ENCODE assay signal across 8 cellular contexts in the genomic region with DNA sequence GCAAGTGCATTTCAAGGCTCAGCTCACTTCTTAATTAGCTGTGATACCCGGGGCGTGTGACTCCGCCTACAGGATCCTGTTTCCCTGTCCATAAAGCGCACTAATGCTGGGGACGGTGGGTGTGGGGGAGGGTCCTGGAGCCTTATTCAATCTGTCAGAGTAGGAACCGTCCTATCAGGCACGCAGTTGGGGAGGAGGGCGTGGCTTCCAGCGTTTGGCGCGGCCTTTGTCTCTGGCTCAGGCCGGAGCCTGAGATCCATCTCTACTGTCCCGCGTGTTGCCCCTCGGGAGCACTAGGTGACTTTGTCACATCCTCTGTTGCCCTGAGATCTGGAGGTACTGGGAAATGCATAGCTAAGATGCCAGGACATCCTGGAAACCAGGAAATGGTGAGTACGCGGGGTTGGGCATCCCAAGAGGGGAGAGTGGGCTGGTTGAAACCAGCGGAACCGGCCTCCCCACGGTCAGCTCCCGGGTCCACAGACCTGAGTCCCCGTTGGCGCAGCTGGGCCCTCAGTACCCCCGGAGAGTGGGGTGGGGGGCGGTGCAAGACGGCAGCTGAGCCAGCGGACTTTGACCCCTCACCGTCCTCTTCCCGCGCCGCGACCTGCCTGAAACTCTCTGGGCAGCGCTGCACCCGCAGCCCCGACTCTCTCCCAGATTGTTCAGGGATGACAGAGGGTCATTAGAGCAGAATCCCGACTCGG.
DNase-seq lines count a peak whose midpoint lies in the region; ATAC-seq, FAIRE-seq and TF ChIP-seq lines count a peak whose summit lies in the region.

No MANE protein-coding gene starts in this region.

- H3K9me3 ChIP-seq in OCI-LY1 (ENCODE audit: low read length) = no peaks in the 10 kb centered on the region
- H3K9me3 ChIP-seq in astrocyte (ENCODE audit: insufficient read depth, low read depth, low read length) = no peaks in the 10 kb centered on the region

- H3K4me3 ChIP-seq in OCI-LY1 (ENCODE audit: low read depth, low read length, poor library complexity, severe bottlenecking) (peak overlapping the region; percentile 65), astrocyte (ENCODE audit: insufficient read depth, low read depth, low read length) (peak overlapping the region; percentile 74)

- FAIRE-seq in astrocyte (lab: Jason Lieb, UNC) = no peak

- H3K9ac ChIP-seq in OCI-LY1 (ENCODE audit: low read length) = peak overlapping the region; percentile 56
- peak overlapping the region; percentile 81 for H3K9ac ChIP-seq in astrocyte (ENCODE audit: low read length)

- H3K36me3 Mint-ChIP-seq in astrocyte (ENCODE audit: low read depth, unreplicated experiment) = no peaks in the 10 kb centered on the region

- no peaks in the 10 kb centered on the region for H3K36me3 ChIP-seq in OCI-LY1 (ENCODE audit: insufficient read depth, low read length)
- H3K36me3 ChIP-seq in astrocyte (ENCODE audit: insufficient read depth, low read length) = no peaks in the 10 kb centered on the region

- H4K20me1 ChIP-seq in OCI-LY1 (ENCODE audit: insufficient read depth, low read length) = no peaks in the 10 kb centered on the region
- no peaks in the 10 kb centered on the region for H4K20me1 ChIP-seq in astrocyte (ENCODE audit: insufficient read depth, low read length)

- H2AFZ ChIP-seq in OCI-LY1 (ENCODE audit: low read length) (no peak overlapping the region), astrocyte (ENCODE audit: low read depth, low read length) (peak overlapping the region; percentile 99)

- peak overlapping the region; percentile 88 for H3K4me3 Mint-ChIP-seq in astrocyte (ENCODE audit: unreplicated experiment)

- no peak for TF ChIP-seq CTCF in OCI-LY1 (IDR thresholded peaks at IDR 0.05; ENCODE audit: low read length)
- no peak for TF ChIP-seq CTCF in astrocyte (IDR thresholded peaks at IDR 0.05; ENCODE audit: insufficient read depth, low read depth, low read length)

- no peaks in the 10 kb centered on the region for H3K4me1 Mint-ChIP-seq in astrocyte (ENCODE audit: low read depth, unreplicated experiment)

- H3K9me3 Mint-ChIP-seq in astrocyte (ENCODE audit: unreplicated experiment) = no peaks in the 10 kb centered on the region

- DNase-seq in DMS114 treated with DMSO at 0.1 percent for 48 hours (lab: John Stamatoyannopoulos, UW; ENCODE audit: unreplicated experiment) (peak; percentile 85), HK-2 (ENCODE audit: unreplicated experiment) (peak; percentile 68), astrocyte (ENCODE audit: low read depth) (peak; percentile 78), inferior parietal cortex (ENCODE audit: extremely low spot score) (peak; percentile 28), Kasumi-1 (lab: John Stamatoyannopoulos, UW) (no peak)
- DNase-seq in stimulated activated CD4-positive, alpha-beta T cell treated with anti-CD3 and anti-CD28 coated beads, Interleukin-2, amount 100 ng/mL, for 4 hours (ENCODE audit: low read depth) = peak; percentile 3

- H3K4me2 ChIP-seq in OCI-LY1 (ENCODE audit: low read length) (peak overlapping the region; percentile 60), astrocyte (ENCODE audit: low read length) (peak overlapping the region; percentile 94)

- H3K79me2 ChIP-seq in OCI-LY1 (ENCODE audit: insufficient read depth, low read length) = no peaks in the 10 kb centered on the region
- no peaks in the 10 kb centered on the region for H3K79me2 ChIP-seq in astrocyte (ENCODE audit: insufficient read depth, low read length)

- H3K27ac ChIP-seq in OCI-LY1 (ENCODE audit: low read depth, low read length, poor library complexity, severe bottlenecking) (no peak overlapping the region), astrocyte (ENCODE audit: low read depth, low read length) (peak overlapping the region; percentile 30)

- H3K27me3 Mint-ChIP-seq in astrocyte (ENCODE audit: low read depth, unreplicated experiment) = peaks cover 36% of the 10 kb centered on the region

- H3F3A ChIP-seq in OCI-LY1 (ENCODE audit: insufficient read depth, low read length) = no peaks in the 10 kb centered on the region

- peak; percentile 98 for ATAC-seq in GM19463 (IDR thresholded peaks at IDR 0.05; ENCODE audit: unreplicated experiment)

- no peaks in the 10 kb centered on the region for H3K9me2 ChIP-seq in OCI-LY1 (ENCODE audit: low read depth, low read length)

- H3K27ac Mint-ChIP-seq in astrocyte (ENCODE audit: unreplicated experiment) = no peak overlapping the region

- H3K27me3 ChIP-seq in OCI-LY1 (ENCODE audit: insufficient read depth, low read length) = no peaks in the 10 kb centered on the region
- no peaks in the 10 kb centered on the region for H3K27me3 ChIP-seq in astrocyte (ENCODE audit: insufficient read depth, low read length)

- peaks cover 11% of the 10 kb centered on the region for H3K4me1 ChIP-seq in OCI-LY1 (ENCODE audit: insufficient read depth, low read length, severe bottlenecking)
- peaks cover 6% of the 10 kb centered on the region for H3K4me1 ChIP-seq in astrocyte (ENCODE audit: insufficient read depth, low read length)

Comparison
In these comparisons a context has a peak if more than half of its experiments do, and no peak if none do; other contexts are left out.
1. DNase-seq: peak in DMS114 treated with DMSO at 0.1 percent for 48 hours (single experiment), HK-2 (single experiment), astrocyte (single experiment), inferior parietal cortex (single experiment) and stimulated activated CD4-positive, alpha-beta T cell treated with anti-CD3 and anti-CD28 coated beads, Interleukin-2, amount 100 ng/mL, for 4 hours (single experiment); none in Kasumi-1 (0 of 2).